ENCODE assay signal across 3 cellular contexts in genomic region chr4:25672756-25673155, GRCh38.
"Had no signal": no experiment of that assay in that cellular context is flagged by ENCODE, and none has a peak within 500 bp of the region (broad histone marks: within the 10 kb centered on the region; RNA-seq: fewer than 3 reads in every experiment).

No MANE protein-coding gene starts in this region.

- ATAC-seq: GM12878 had no signal

- DNase-seq: GDM1, GF-D8 had no signal
